10 cellular contexts compared by ENCODE assay signal in the genomic region with DNA sequence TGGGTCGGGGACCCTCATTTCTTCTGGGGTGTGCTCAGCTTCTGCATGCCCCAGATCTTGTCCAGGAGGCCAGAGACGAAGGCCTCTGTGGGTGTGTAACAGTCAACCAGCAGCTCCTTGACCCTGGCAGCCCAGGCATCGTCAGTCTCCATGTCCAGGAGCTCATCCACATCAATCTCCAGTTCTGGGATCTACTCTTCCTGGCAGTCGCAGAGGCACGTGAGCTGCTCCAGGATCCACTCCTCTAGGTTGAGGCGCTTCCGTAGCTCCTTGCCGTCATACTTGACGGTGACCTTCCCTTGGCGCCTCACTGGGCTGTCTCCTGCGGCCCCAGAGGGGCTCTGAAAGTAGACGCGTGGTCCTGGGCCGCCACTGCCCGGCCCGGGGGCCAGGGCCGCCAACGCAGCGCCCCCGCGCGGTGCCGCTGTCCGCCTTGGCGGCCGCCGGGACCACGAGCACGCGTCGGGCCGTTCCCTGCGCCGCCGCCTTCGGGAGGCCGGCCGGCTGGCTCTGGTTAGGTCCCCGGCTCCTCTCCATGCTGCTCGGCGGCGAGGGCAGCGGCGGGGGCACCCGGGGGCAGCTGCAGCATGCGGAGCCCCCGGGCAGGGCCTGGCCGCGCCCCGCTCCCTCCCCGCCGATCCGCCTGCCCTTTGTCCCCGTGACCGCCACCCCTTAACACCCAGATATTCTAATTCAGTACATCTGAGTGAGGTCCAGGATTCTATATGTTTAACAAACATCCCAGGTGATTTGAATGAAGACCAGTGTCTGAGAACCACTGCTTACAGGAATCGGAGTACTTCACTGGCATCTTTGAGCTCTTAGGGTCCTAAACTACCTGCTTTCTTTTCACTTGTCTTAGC.
DNase-seq lines count a peak whose midpoint lies in the region; ATAC-seq and TF ChIP-seq lines count a peak whose summit lies in the region.
"Had no signal": no experiment of that assay in that cellular context is flagged by ENCODE, and none has a peak within 500 bp of the region (broad histone marks: within the 10 kb centered on the region; RNA-seq: fewer than 3 reads in every experiment).

No MANE protein-coding gene starts in this region.

- CTCF ChIA-PET in activated B cell treated with CpG ODN at 0.5 μM for 24 hours (lab: Charles Lee), result interaction anchor here (0.6 to 3.1 kb wide), 3 partner anchors 19 to 546 kb away, joined by 3 to 18 read pairs (median 4); no protein-coding TSS in a partner anchor

- H3K9ac ChIP-seq in smooth muscle cell (ENCODE audit: low read depth), result no peak overlapping the region

- intact Hi-C loops in activated B cell treated with CpG ODN at 0.5 μM for 24 hours (cut with micrococcal nuclease), result loop anchor here (10.0 kb wide), 2 partner anchors 777 to 897 kb away; no protein-coding TSS in a partner anchor
- intact Hi-C loops in left ventricle myocardium superior (cut with micrococcal nuclease), result no loop called here

- peaks cover 4% of the 10 kb centered on the region for H3K4me1 Mint-ChIP-seq in activated B cell treated with CpG ODN at 0.5 μM for 24 hours
- H3K4me1 Mint-ChIP-seq in stimulated activated naive CD8-positive, alpha-beta T cell treated with anti-CD3 and anti-CD28 coated beads, Interleukin-15, Interleukin-2, amounts not matched to agents 100 ng/mL and 50 ng/mL, for 24 hours (ENCODE audit: low read depth), result no peaks in the 10 kb centered on the region

- H3K4me1 ChIP-seq in smooth muscle cell (ENCODE audit: low read depth), result no peaks in the 10 kb centered on the region

- H3K27ac Mint-ChIP-seq in activated B cell treated with CpG ODN at 0.5 μM for 24 hours, result no peak overlapping the region
- H3K27ac Mint-ChIP-seq in stimulated activated naive CD8-positive, alpha-beta T cell treated with anti-CD3 and anti-CD28 coated beads, Interleukin-15, Interleukin-2, amounts not matched to agents 100 ng/mL and 50 ng/mL, for 24 hours, result no peak overlapping the region
- H3K27ac Mint-ChIP-seq: activated CD4-positive, alpha-beta memory T cell treated with anti-CD3 and anti-CD28 coated beads for 36 hours had no signal

- H4K20me1 ChIP-seq in smooth muscle cell (ENCODE audit: low read depth), result no peaks in the 10 kb centered on the region

- no peaks in the 10 kb centered on the region for H3K36me3 ChIP-seq in smooth muscle cell (ENCODE audit: low read depth)

- no peaks in the 10 kb centered on the region for H3K36me3 Mint-ChIP-seq in activated B cell treated with CpG ODN at 0.5 μM for 24 hours (ENCODE audit: low read depth)
- H3K36me3 Mint-ChIP-seq in stimulated activated naive CD8-positive, alpha-beta T cell treated with anti-CD3 and anti-CD28 coated beads, Interleukin-15, Interleukin-2, amounts not matched to agents 100 ng/mL and 50 ng/mL, for 24 hours (ENCODE audit: low read depth), result no peaks in the 10 kb centered on the region
- H3K36me3 Mint-ChIP-seq: activated CD4-positive, alpha-beta memory T cell treated with anti-CD3 and anti-CD28 coated beads for 36 hours had no signal

- H3K27ac ChIP-seq in smooth muscle cell (ENCODE audit: low read depth), result no peak overlapping the region

- ATAC-seq in GM19395 (IDR thresholded peaks at IDR 0.05; ENCODE audit: unreplicated experiment) (peak; percentile 49), activated B cell treated with CpG ODN at 0.5 μM for 24 hours (ENCODE audit: low read depth) (peak; percentile 45), left ventricle myocardium superior (peak; percentile 79)

- 96% methylated on average over 49 of the region's 56 CpGs for WGBS in smooth muscle cell (ENCODE audit: low lambda C conversion rate)

- H3K4me3 Mint-ChIP-seq in activated B cell treated with CpG ODN at 0.5 μM for 24 hours, result peak overlapping the region; percentile 65
- peak overlapping the region; percentile 46 for H3K4me3 Mint-ChIP-seq in stimulated activated naive CD8-positive, alpha-beta T cell treated with anti-CD3 and anti-CD28 coated beads, Interleukin-15, Interleukin-2, amounts not matched to agents 100 ng/mL and 50 ng/mL, for 24 hours
- H3K4me3 Mint-ChIP-seq: activated CD4-positive, alpha-beta memory T cell treated with anti-CD3 and anti-CD28 coated beads for 36 hours had no signal

- H2AFZ ChIP-seq in smooth muscle cell (ENCODE audit: low read depth), result no peak overlapping the region

- no peaks in the 10 kb centered on the region for H3K79me2 ChIP-seq in smooth muscle cell (ENCODE audit: low read depth)

- H3K4me2 ChIP-seq in smooth muscle cell, result no peak overlapping the region

- no peaks in the 10 kb centered on the region for H3K9me3 Mint-ChIP-seq in activated B cell treated with CpG ODN at 0.5 μM for 24 hours
- no peaks in the 10 kb centered on the region for H3K9me3 Mint-ChIP-seq in stimulated activated naive CD8-positive, alpha-beta T cell treated with anti-CD3 and anti-CD28 coated beads, Interleukin-15, Interleukin-2, amounts not matched to agents 100 ng/mL and 50 ng/mL, for 24 hours
- H3K9me3 Mint-ChIP-seq: activated CD4-positive, alpha-beta memory T cell treated with anti-CD3 and anti-CD28 coated beads for 36 hours had no signal

- no peak overlapping the region for H3K4me3 ChIP-seq in smooth muscle cell

- no peaks in the 10 kb centered on the region for H3K27me3 ChIP-seq in smooth muscle cell (ENCODE audit: low read depth)

- POLR2A ChIA-PET in activated B cell treated with CpG ODN at 0.5 μM for 24 hours (lab: Charles Lee), result no interaction called here

- H3K9me3 ChIP-seq in smooth muscle cell (replicated peaks; ENCODE audit: low read depth), result no peaks in the 10 kb centered on the region

- H3F3A ChIP-seq in smooth muscle cell (ENCODE audit: low read depth), result no peaks in the 10 kb centered on the region

- TF ChIP-seq CTCF in activated B cell treated with CpG ODN at 0.5 μM for 24 hours (IDR thresholded peaks at IDR 0.05) (no peak), smooth muscle cell (IDR thresholded peaks at IDR 0.05; ENCODE audit: borderline replicate concordance, insufficient read depth, poor library complexity, severe bottlenecking) (no peak)

- H3K27me3 Mint-ChIP-seq in activated B cell treated with CpG ODN at 0.5 μM for 24 hours, result peaks cover 11% of the 10 kb centered on the region
- peaks cover 32% of the 10 kb centered on the region for H3K27me3 Mint-ChIP-seq in stimulated activated naive CD8-positive, alpha-beta T cell treated with anti-CD3 and anti-CD28 coated beads, Interleukin-15, Interleukin-2, amounts not matched to agents 100 ng/mL and 50 ng/mL, for 24 hours

- DNase-seq in activated B cell treated with CpG ODN at 0.5 μM for 24 hours (no peak), left ventricle myocardium superior (peak; percentile 46), NCI-H1105 (lab: John Stamatoyannopoulos, UW) (no peak), DMS79 treated with DMSO at 0.1 percent for 48 hours (lab: John Stamatoyannopoulos, UW) (no peak), smooth muscle cell (lab: John Stamatoyannopoulos, UW; ENCODE audit: unreplicated experiment) (no peak)
- DNase-seq: activated CD4-positive, alpha-beta memory T cell treated with anti-CD3 and anti-CD28 coated beads for 36 hours; NCI-H2171; stimulated activated naive CD4-positive, alpha-beta T cell had no signal
